19 cellular contexts compared by ENCODE assay signal in genomic region chr13:47549219-47549752, GRCh38.
DNase-seq lines count a peak whose midpoint lies in the region; FAIRE-seq and TF ChIP-seq lines count a peak whose summit lies in the region.
"Had no signal": no experiment of that assay in that cellular context is flagged by ENCODE, and none has a peak within 500 bp of the region (broad histone marks: within the 10 kb centered on the region; RNA-seq: fewer than 3 reads in every experiment).

No MANE protein-coding gene starts in this region.

- H4K91ac ChIP-seq in H9 (ENCODE audit: insufficient read length, low read depth, low read length), result no peak overlapping the region

- H3T11ph ChIP-seq in H9 (ENCODE audit: low read length), result no peak overlapping the region

- no peak overlapping the region for H3K9ac ChIP-seq in H9 (ENCODE audit: extremely low read depth, insufficient read length, low read length)

- H3K27ac Mint-ChIP-seq in H9, result no peak overlapping the region
- H3K27ac Mint-ChIP-seq: dendritic cell treated with granulocyte-macrophage colony-stimulating factor and Interleukin-4, amounts not matched to agents 40 ng/mL and 50 ng/mL, for 4 days had no signal

- DNase-seq in ELF-1 (ENCODE audit: low read depth, low spot score), result peak; percentile 3
- DNase-seq in H9, result no peak
- no peak for DNase-seq in brain microvascular endothelial cell
- peak; percentile 50 for DNase-seq in myocyte (ENCODE audit: low read depth)
- no peak for DNase-seq in NCI-H1092 (lab: John Stamatoyannopoulos, UW)
- no peak for DNase-seq in HTR-8/SVneo (ENCODE audit: insufficient read length, low spot score)
- no peak for DNase-seq in tibial nerve (ENCODE audit: low spot score in 2 of 2)
- DNase-seq: activated naive CD4-positive, alpha-beta T cell; activated T-cell treated with anti-CD3 and anti-CD28 coated beads, Interleukin-2, amount 50 U/mL, for 1 hour; adrenal gland; GOT3; head of caudate nucleus; IMR-90; NCI-H526 had no signal

- no peaks in the 10 kb centered on the region for H3K9me3 ChIP-seq in H9 (ENCODE audit: control insufficient read depth, low read depth, low read length)
- H3K9me3 ChIP-seq in tibial nerve, result no peaks in the 10 kb centered on the region
- H3K9me3 ChIP-seq: adrenal gland, SJCRH30, vagina had no signal

- no peaks in the 10 kb centered on the region for H3K27me3 Mint-ChIP-seq in H9 (ENCODE audit: low read depth)

- H3K4me3 Mint-ChIP-seq in H9, result no peak overlapping the region
- H3K4me3 Mint-ChIP-seq: dendritic cell treated with granulocyte-macrophage colony-stimulating factor and Interleukin-4, amounts not matched to agents 40 ng/mL and 50 ng/mL, for 4 days; neural crest cell had no signal

- peaks cover 2% of the 10 kb centered on the region; the same call in 1 of the 2 replicates for H3K4me1 ChIP-seq in H9 (ENCODE audit: insufficient read depth, low read length)
- no peaks in the 10 kb centered on the region for H3K4me1 ChIP-seq in tibial nerve
- H3K4me1 ChIP-seq: adrenal gland, SJCRH30 had no signal

- no peak overlapping the region for H2BK12ac ChIP-seq in H9 (ENCODE audit: insufficient read length, low read depth, low read length)

- FAIRE-seq in HTR-8/SVneo (lab: Jason Lieb, UNC), result no peak

- H2BK20ac ChIP-seq in H9 (ENCODE audit: low read depth, low read length, poor library complexity, severe bottlenecking), result no peak overlapping the region

- no peak overlapping the region for H3K56ac ChIP-seq in H9 (ENCODE audit: insufficient read length, low read depth, low read length)

- no peaks in the 10 kb centered on the region for H3K27me3 ChIP-seq in H9 (ENCODE audit: insufficient read depth, low read length)
- H3K27me3 ChIP-seq in brain microvascular endothelial cell (replicated peaks), result no peaks in the 10 kb centered on the region
- no peaks in the 10 kb centered on the region for H3K27me3 ChIP-seq in tibial nerve
- H3K27me3 ChIP-seq: adrenal gland, SJCRH30, vagina had no signal

- H3K14ac ChIP-seq in H9 (ENCODE audit: insufficient read depth, low read length), result no peak overlapping the region

- H3K36me3 Mint-ChIP-seq in H9 (ENCODE audit: insufficient read depth in 1 of 3, low read depth in 3 of 3), result no peaks in the 10 kb centered on the region; a peak in 1 of 7 replicates

- H4K5ac ChIP-seq in H9 (ENCODE audit: insufficient read length, low read depth, low read length), result no peak overlapping the region

- H3K27ac ChIP-seq in H9 (ENCODE audit: insufficient read length, low read depth, low read length) (no peak overlapping the region), brain microvascular endothelial cell (no peak overlapping the region), tibial nerve (no peak overlapping the region)
- H3K27ac ChIP-seq: adrenal gland, HL-60, SJCRH30, vagina had no signal

- no peak overlapping the region for H3K18ac ChIP-seq in H9 (ENCODE audit: insufficient read length, low read depth, low read length)

- no peak overlapping the region for H2AFZ ChIP-seq in H9 (ENCODE audit: low read length)

- H4K8ac ChIP-seq in H9 (replicated peaks; ENCODE audit: insufficient read length, low read depth, low read length), result no peak overlapping the region

- no peaks in the 10 kb centered on the region for H3K9me3 Mint-ChIP-seq in H9
- H3K9me3 Mint-ChIP-seq: dendritic cell treated with granulocyte-macrophage colony-stimulating factor and Interleukin-4, amounts not matched to agents 40 ng/mL and 50 ng/mL, for 4 days; neural crest cell had no signal

- H3K23ac ChIP-seq in H9 (ENCODE audit: insufficient read length, low read depth, low read length), result no peak overlapping the region

- H2BK15ac ChIP-seq in H9 (ENCODE audit: low read depth, low read length), result no peak overlapping the region

- no CpG with 5 or more reads among the region's 3 CpGs for WGBS in H9 (ENCODE audit: extremely low coverage, insufficient read length, low lambda C conversion rate)
- 57 to 72% methylated on average over 3 of the region's 3 CpGs for WGBS in tibial nerve, 2 donors

- H3K79me2 ChIP-seq in H9 (ENCODE audit: insufficient read depth, low read length), result no peaks in the 10 kb centered on the region

- no peak overlapping the region for H2BK5ac ChIP-seq in H9 (ENCODE audit: insufficient read length, low read length)

- peaks cover 17 to 25% of the 10 kb centered on the region in 2 experiments for H3K4me1 Mint-ChIP-seq in H9

- H4K20me1 ChIP-seq in H9 (ENCODE audit: control insufficient read depth, insufficient read depth, insufficient read length), result no peaks in the 10 kb centered on the region

- in situ Hi-C loops in brain microvascular endothelial cell (cut with HindIII; ENCODE audit: low pct_ligation_motif_present, low sequenced_read_pairs), result no loop called here

- TF ChIP-seq EP300 in tibial nerve (IDR thresholded peaks at IDR 0.05), result no peak

- no peak overlapping the region for H3K4ac ChIP-seq in H9 (ENCODE audit: low read depth, low read length)

- H3K23me2 ChIP-seq in H9 (ENCODE audit: insufficient read length, low read depth, low read length, poor library complexity, severe bottlenecking), result no peaks in the 10 kb centered on the region

- no peaks in the 10 kb centered on the region for H3K79me1 ChIP-seq in H9 (ENCODE audit: insufficient read depth, low read depth, low read length, poor library complexity, severe bottlenecking)

- peak; percentile 47; the same call in 2 of the 3 replicates for TF ChIP-seq CTCF in H9 (conservative IDR thresholded peaks at IDR 0.05)
- TF ChIP-seq CTCF in brain microvascular endothelial cell (IDR thresholded peaks at IDR 0.05; ENCODE audit: low read depth, low read length, missing control alignments), result peak; percentile 27
- TF ChIP-seq CTCF in tibial nerve (IDR thresholded peaks at IDR 0.05), result no peak

- no peak overlapping the region for H3K4me2 ChIP-seq in H9 (ENCODE audit: insufficient read depth, insufficient read length, low read length)

- H3K36me3 ChIP-seq in brain microvascular endothelial cell (replicated peaks) (no peaks in the 10 kb centered on the region), tibial nerve (no peaks in the 10 kb centered on the region)
- H3K36me3 ChIP-seq: adrenal gland, SJCRH30, vagina had no signal

- H3K4me3 ChIP-seq in brain microvascular endothelial cell (ENCODE audit: low read depth, low read length) (no peak overlapping the region), tibial nerve (no peak overlapping the region)
- H3K4me3 ChIP-seq: adrenal gland, SJCRH30, vagina had no signal

- no peak overlapping the region for H2AK5ac ChIP-seq in H9 (ENCODE audit: insufficient read length, low read length)

- H2BK120ac ChIP-seq in H9 (ENCODE audit: low read depth, low read length, poor library complexity, severe bottlenecking), result no peak overlapping the region

- no peak for TF ChIP-seq POLR2A in tibial nerve (IDR thresholded peaks at IDR 0.05)

Comparison
In these comparisons a context has a peak if more than half of its experiments do, and no peak if none do; other contexts are left out.
1. DNase-seq: peak in ELF-1 (single experiment) and myocyte (single experiment); none in H9 (single experiment), brain microvascular endothelial cell (single experiment), NCI-H1092 (single experiment), HTR-8/SVneo (single experiment) and tibial nerve (0 of 2).
2. CTCF ChIP-seq: peak in H9 (single experiment) and brain microvascular endothelial cell (single experiment); none in tibial nerve (0 of 5).